36 cellular contexts compared by ENCODE assay signal in genomic region chr16:48050871-48051270, GRCh38.
"Had no signal": no experiment of that assay in that cellular context is flagged by ENCODE, and none has a peak within 500 bp of the region (broad histone marks: within the 10 kb centered on the region; RNA-seq: fewer than 3 reads in every experiment).

No MANE protein-coding gene starts in this region.

- H3K27me3 ChIP-seq: adrenal gland, body of pancreas, breast epithelium, cardiac muscle cell had no signal

- ATAC-seq: activated CD8-positive, alpha-beta T cell treated with anti-CD3 and anti-CD28 coated beads for 36 hours; activated naive CD4-positive, alpha-beta T cell treated with anti-CD3 and anti-CD28 coated beads, Interleukin-2, amount 50 U/mL, for 72 hours; activated T-cell treated with anti-CD3 and anti-CD28 coated beads, Interleukin-2, amount 50 U/mL, for 4 hours; activated T-cell treated with anti-CD3 and anti-CD28 coated beads, Interleukin-2, amount 50 U/mL, for 72 hours; activated T-helper 17 cell treated with anti-CD3 and anti-CD28 coated beads, Interleukin-2, amount 50 U/mL, for 72 hours; body of pancreas; T-cell; T-helper 17 cell had no signal

- H3K36me3 ChIP-seq: adrenal gland, brain microvascular endothelial cell, breast epithelium, cardiac muscle cell had no signal

- H3K4me1 Mint-ChIP-seq: activated CD4-positive, alpha-beta T cell treated with anti-CD3 and anti-CD28 coated beads, Interleukin-2, amount 10 ng/mL, durations not matched to agents 24 days and 14 days; activated T-helper 17 cell treated with anti-CD3 and anti-CD28 coated beads, Interleukin-2, amount 50 U/mL, for 72 hours; central memory CD8-positive, alpha-beta T cell had no signal

- H3K9me3 Mint-ChIP-seq: activated B cell treated with CpG ODN at 0.5 μM for 24 hours; activated CD4-positive, alpha-beta memory T cell treated with anti-CD3 and anti-CD28 coated beads for 36 hours; activated CD4-positive, alpha-beta T cell treated with anti-CD3 and anti-CD28 coated beads, Interleukin-2, amount 10 ng/mL, durations not matched to agents 24 days and 14 days; activated CD8-positive, alpha-beta T cell treated with anti-CD3 and anti-CD28 coated beads for 36 hours; activated naive CD4-positive, alpha-beta T cell treated with anti-CD3 and anti-CD28 coated beads for 36 hours; activated naive CD4-positive, alpha-beta T cell treated with anti-CD3 and anti-CD28 coated beads, Interleukin-2, amount 50 U/mL, for 72 hours; activated naive CD8-positive, alpha-beta T cell treated with anti-CD3 and anti-CD28 coated beads for 36 hours; activated T-cell treated with anti-CD3 and anti-CD28 coated beads, Interleukin-2, amount 50 U/mL, for 4 hours; activated T-cell treated with anti-CD3 and anti-CD28 coated beads, Interleukin-2, amount 50 U/mL, for 72 hours; activated T-helper 1 cell treated with anti-CD3 and anti-CD28 coated beads, Interleukin-12 subunit alpha, Interleukin-12 subunit beta, Interleukin-2, Interleukin-4 antibody, amounts not matched to agents 30 ng/mL and 10 ng/mL and 1 ng/mL, durations not matched to agents 14 hours and 24 hours and 36 hours; activated T-helper 17 cell treated with anti-CD3 and anti-CD28 coated beads, Interleukin-2, amount 50 U/mL, for 72 hours; central memory CD8-positive, alpha-beta T cell; T-cell had no signal

- H3K36me3 Mint-ChIP-seq: activated CD4-positive, alpha-beta memory T cell treated with anti-CD3 and anti-CD28 coated beads for 36 hours; activated naive CD4-positive, alpha-beta T cell treated with anti-CD3 and anti-CD28 coated beads, Interleukin-2, amount 50 U/mL, for 72 hours; activated naive CD8-positive, alpha-beta T cell treated with anti-CD3 and anti-CD28 coated beads for 36 hours; T-cell had no signal

- H3K27ac ChIP-seq: adrenal gland, body of pancreas, brain microvascular endothelial cell, breast epithelium, cardiac muscle cell, VCaP had no signal

- H3K27ac Mint-ChIP-seq: activated B cell treated with CpG ODN at 0.5 μM for 24 hours; activated CD4-positive, alpha-beta memory T cell treated with anti-CD3 and anti-CD28 coated beads for 36 hours; activated CD4-positive, alpha-beta T cell treated with anti-CD3 and anti-CD28 coated beads, Interleukin-2, amount 10 ng/mL, durations not matched to agents 24 days and 14 days; activated CD8-positive, alpha-beta T cell treated with anti-CD3 and anti-CD28 coated beads for 36 hours; activated naive CD4-positive, alpha-beta T cell treated with anti-CD3 and anti-CD28 coated beads for 36 hours; activated naive CD4-positive, alpha-beta T cell treated with anti-CD3 and anti-CD28 coated beads, Interleukin-2, amount 50 U/mL, for 72 hours; activated naive CD8-positive, alpha-beta T cell treated with anti-CD3 and anti-CD28 coated beads for 36 hours; activated T-cell treated with anti-CD3 and anti-CD28 coated beads, Interleukin-2, amount 50 U/mL, for 72 hours; activated T-helper 1 cell treated with anti-CD3 and anti-CD28 coated beads, Interleukin-12 subunit alpha, Interleukin-12 subunit beta, Interleukin-2, Interleukin-4 antibody, amounts not matched to agents 30 ng/mL and 10 ng/mL and 1 ng/mL, durations not matched to agents 14 hours and 24 hours and 36 hours; activated T-helper 17 cell treated with anti-CD3 and anti-CD28 coated beads, Interleukin-2, amount 50 U/mL, for 72 hours; T-cell; T-helper 17 cell had no signal

- H3K9me3 ChIP-seq: adrenal gland, body of pancreas, breast epithelium had no signal

- H3K4me3 Mint-ChIP-seq: activated B cell treated with CpG ODN at 0.5 μM for 24 hours; activated CD4-positive, alpha-beta memory T cell treated with anti-CD3 and anti-CD28 coated beads for 36 hours; activated CD4-positive, alpha-beta T cell treated with anti-CD3 and anti-CD28 coated beads, Interleukin-2, amount 10 ng/mL, durations not matched to agents 24 days and 14 days; activated CD8-positive, alpha-beta T cell treated with anti-CD3 and anti-CD28 coated beads for 36 hours; activated naive CD4-positive, alpha-beta T cell treated with anti-CD3 and anti-CD28 coated beads for 36 hours; activated naive CD8-positive, alpha-beta T cell treated with anti-CD3 and anti-CD28 coated beads for 36 hours; activated T-cell treated with anti-CD3 and anti-CD28 coated beads, Interleukin-2, amount 50 U/mL, for 4 hours; activated T-cell treated with anti-CD3 and anti-CD28 coated beads, Interleukin-2, amount 50 U/mL, for 72 hours; activated T-helper 1 cell treated with anti-CD3 and anti-CD28 coated beads, Interleukin-12 subunit alpha, Interleukin-12 subunit beta, Interleukin-2, Interleukin-4 antibody, amounts not matched to agents 30 ng/mL and 10 ng/mL and 1 ng/mL, durations not matched to agents 14 hours and 24 hours and 36 hours; activated T-helper 17 cell treated with anti-CD3 and anti-CD28 coated beads, Interleukin-2, amount 50 U/mL, for 72 hours; central memory CD8-positive, alpha-beta T cell; T-cell; T-helper 17 cell had no signal

- DNase-seq: activated B cell treated with CpG ODN at 0.5 μM for 24 hours; activated CD4-positive, alpha-beta memory T cell treated with anti-CD3 and anti-CD28 coated beads for 36 hours; activated CD4-positive, alpha-beta T cell treated with anti-CD3 and anti-CD28 coated beads for 4 hours; activated CD4-positive, alpha-beta T cell treated with anti-CD3 and anti-CD28 coated beads, Interleukin-2, amount 10 ng/mL, durations not matched to agents 24 days and 14 days; activated CD4-positive, alpha-beta T cell treated with anti-CD3 and anti-CD28 coated beads, Interleukin-2, amount 50 U/mL, for 1 hour; activated CD4-positive, alpha-beta T cell treated with anti-CD3 and anti-CD28 coated beads, Interleukin-2, amount 50 U/mL, for 4 hours; activated CD4-positive, CD25-positive, alpha-beta regulatory T cell treated with anti-CD3 and anti-CD28 coated beads, Interleukin-2, amount 50 U/mL, for 72 hours; activated CD8-positive, alpha-beta memory T cell treated with anti-CD3 and anti-CD28 coated beads, Interleukin-2, amount 50 U/mL, for 4 hours; activated CD8-positive, alpha-beta T cell treated with anti-CD3 and anti-CD28 coated beads for 36 hours; activated effector memory CD4-positive, alpha-beta T cell treated with anti-CD3 and anti-CD28 coated beads, Interleukin-2, amount 50 U/mL, for 16 hours; activated gamma-delta T cell treated with Interleukin-2 at 50 U/mL for 16 hours; activated naive CD4-positive, alpha-beta T cell; activated naive CD4-positive, alpha-beta T cell treated with anti-CD3 and anti-CD28 coated beads for 36 hours; activated naive CD4-positive, alpha-beta T cell treated with anti-CD3 and anti-CD28 coated beads, Interleukin-2, amount 50 U/mL, for 16 hours; activated naive CD8-positive, alpha-beta T cell treated with anti-CD3 and anti-CD28 coated beads for 36 hours; activated T-cell treated with anti-CD3 and anti-CD28 coated beads for 4 hours; activated T-cell treated with anti-CD3 and anti-CD28 coated beads, Interleukin-2, amount 50 U/mL, for 1 hour; activated T-cell treated with anti-CD3 and anti-CD28 coated beads, Interleukin-2, amount 50 U/mL, for 4 hours; activated T-cell treated with anti-CD3 and anti-CD28 coated beads, Interleukin-2, amount 50 U/mL, for 72 hours; adrenal gland; amniotic stem cell; aorta; body of pancreas; brain microvascular endothelial cell; caudate nucleus; cerebellar nuclear complex; T-cell; T-helper 17 cell; T1000 had no signal

- H3K4me1 ChIP-seq: breast epithelium had no signal

- H3K4me3 ChIP-seq: adrenal gland, body of pancreas, breast epithelium, cardiac muscle cell had no signal
